In the genomic region with DNA sequence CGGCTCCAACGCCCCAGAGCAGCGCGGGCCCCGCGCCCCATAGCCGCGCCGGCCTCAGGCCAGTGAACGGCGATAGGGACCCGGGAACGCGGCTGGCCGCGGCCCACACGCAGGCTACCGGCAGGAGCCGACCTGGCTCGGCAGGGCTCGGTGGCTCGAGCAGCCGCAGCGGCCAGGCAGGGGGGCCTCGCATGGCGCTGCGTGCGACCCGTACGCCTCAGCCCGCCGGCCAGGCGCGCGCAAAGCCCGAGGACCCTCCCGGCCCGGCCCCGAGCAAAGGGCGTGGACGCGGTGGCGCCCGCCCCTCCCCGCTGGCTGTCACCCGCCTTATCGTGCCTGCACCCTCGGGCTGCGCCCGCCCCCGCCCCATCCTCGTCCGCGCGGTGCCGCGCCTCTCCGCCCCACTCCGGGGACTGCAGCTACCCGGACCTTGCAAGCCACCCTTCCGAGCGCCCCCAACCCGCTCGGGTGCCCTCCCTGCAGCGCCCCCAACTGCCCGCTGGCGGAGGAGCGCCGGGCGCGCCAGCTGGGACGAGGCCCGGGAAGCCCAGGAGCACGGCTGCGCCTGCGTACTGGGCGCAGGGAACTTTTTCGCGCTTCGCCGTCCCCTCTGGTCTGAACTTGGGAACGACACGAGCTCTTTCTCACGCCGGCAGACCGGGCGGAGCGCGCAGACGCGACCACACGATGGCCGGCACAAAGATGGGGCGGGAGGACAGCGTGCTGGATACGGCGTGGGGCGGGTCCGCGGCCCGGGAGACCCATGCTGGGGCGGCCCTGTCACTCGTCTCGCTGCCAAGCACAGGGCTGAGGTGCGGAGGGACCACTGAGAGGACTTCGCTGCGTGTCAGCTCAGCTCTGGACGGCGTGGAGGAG, we compare ENCODE assay signal across 8 cellular contexts. TPM values are rescaled to one million over a fixed set of nuclear protein-coding genes. Genes with fewer than 3 reads are reported as not detected.
DNase-seq lines count a peak whose midpoint lies in the region; TF ChIP-seq lines count a peak whose summit lies in the region.

A gene (minus strand): TSS at position 248 of the 876 bp plus-strand sequence. CDS start 55 bp downstream, at position 193.

- H3K9ac ChIP-seq in SK-N-MC (ENCODE audit: insufficient read length): peak within 1 kb of the TSS; percentile 78

- 0% methylated on average over 27 of the region's 109 CpGs for WGBS in suprapubic skin

- DNase-seq in HFF-Myc (ENCODE audit: extremely low read depth, low read depth): peak; percentile 90
- peak; percentile 97 for DNase-seq in MV-4-11 (lab: John Stamatoyannopoulos, UW)
- DNase-seq in SK-N-MC (ENCODE audit: low read depth, low spot score): peak; percentile 57
- peak; percentile 88 for DNase-seq in activated naive CD4-positive, alpha-beta T cell treated with anti-CD3 and anti-CD28 coated beads, Interleukin-2, amount 10 ng/mL, durations not matched to agents 7 days and 5 days
- DNase-seq in germinal center (ENCODE audit: low spot score): peak; percentile 91
- DNase-seq in nucleus accumbens (lab: John Stamatoyannopoulos, UW): peak in 55 of 56 donors; percentile 60 to 99 (median 94)
- peak; percentile 93 to 95 for DNase-seq in suprapubic skin (ENCODE audit: low spot score in 2 of 2)

- no peak for TF ChIP-seq EP300 in suprapubic skin (IDR thresholded peaks at IDR 0.05)

- H3K9me3 Mint-ChIP-seq in activated naive CD4-positive, alpha-beta T cell treated with anti-CD3 and anti-CD28 coated beads, Interleukin-2, amount 10 ng/mL, durations not matched to agents 7 days and 5 days: no peaks in the 10 kb centered on the region

- CTCF ChIA-PET in activated naive CD4-positive, alpha-beta T cell treated with anti-CD3 and anti-CD28 coated beads, Interleukin-2, amount 10 ng/mL, durations not matched to agents 7 days and 5 days (lab: Charles Lee): interaction anchor here (0.8 to 1.2 kb wide), 3 partner anchors 43 to 68 kb away, joined by 3 to 5 read pairs (median 4); a partner anchor contains a TSS

- H3K27ac ChIP-seq in SK-N-MC (peak within 1 kb of the TSS; percentile 42; the same call in 1 of the 2 replicates), suprapubic skin (peak within 1 kb of the TSS; percentile 90)

- peaks cover 34% of the 10 kb centered on the region for H3K4me1 ChIP-seq in suprapubic skin

- peaks cover 4% of the 10 kb centered on the region for H3K27me3 Mint-ChIP-seq in activated naive CD4-positive, alpha-beta T cell treated with anti-CD3 and anti-CD28 coated beads, Interleukin-2, amount 10 ng/mL, durations not matched to agents 7 days and 5 days

- no peak for TF ChIP-seq POLR2A in suprapubic skin (IDR thresholded peaks at IDR 0.05)

- peaks cover 40% of the 10 kb centered on the region for H3K4me1 Mint-ChIP-seq in activated naive CD4-positive, alpha-beta T cell treated with anti-CD3 and anti-CD28 coated beads, Interleukin-2, amount 10 ng/mL, durations not matched to agents 7 days and 5 days

- H3K4me3 ChIP-seq in GM08714 (ENCODE audit: low read length) (peak within 1 kb of the TSS; percentile 89), HFF-Myc (replicated peaks; ENCODE audit: low read depth, low read length) (peak within 1 kb of the TSS; percentile 54), SK-N-MC (peak within 1 kb of the TSS; percentile 95), suprapubic skin (peak within 1 kb of the TSS; percentile 97)

- H3K36me3 ChIP-seq in SK-N-MC (ENCODE audit: insufficient read depth, low read length) (no peaks in the 10 kb centered on the region), suprapubic skin (no peaks in the 10 kb centered on the region)

- H3K27ac Mint-ChIP-seq in activated naive CD4-positive, alpha-beta T cell treated with anti-CD3 and anti-CD28 coated beads, Interleukin-2, amount 10 ng/mL, durations not matched to agents 7 days and 5 days: peak within 1 kb of the TSS; percentile 97

- H3K27me3 ChIP-seq in suprapubic skin: no peaks in the 10 kb centered on the region

- H3K9me3 ChIP-seq in SK-N-MC (ENCODE audit: low read depth, low read length) (no peaks in the 10 kb centered on the region), suprapubic skin (no peaks in the 10 kb centered on the region)

- peak within 1 kb of the TSS; percentile 89 for H3K4me3 Mint-ChIP-seq in activated naive CD4-positive, alpha-beta T cell treated with anti-CD3 and anti-CD28 coated beads, Interleukin-2, amount 10 ng/mL, durations not matched to agents 7 days and 5 days

- peaks cover 9% of the 10 kb centered on the region for H3K36me3 Mint-ChIP-seq in activated naive CD4-positive, alpha-beta T cell treated with anti-CD3 and anti-CD28 coated beads, Interleukin-2, amount 10 ng/mL, durations not matched to agents 7 days and 5 days

- TF ChIP-seq CTCF in HFF-Myc (IDR thresholded peaks at IDR 0.05; ENCODE audit: low read depth, low read length, missing control alignments) (peak; percentile 79), suprapubic skin (IDR thresholded peaks at IDR 0.05) (peak in 1 of 2 donors; percentile 78)

RNA-seq across cellular contexts. Expression of the gene that starts here (rescaled TPM):
- 10 to 100 TPM; 10.5 to 15.2 (median 13.0) TPM for total RNA-seq in suprapubic skin

Comparison
In these comparisons a context has a peak if more than half of its experiments do, and no peak if none do; other contexts are left out.
1. Peak in every context shown above with its lines: DNase-seq, H3K4me3 ChIP-seq and H3K27ac ChIP-seq.